Comparison of ENCODE assay signal across 1 cellular context in the genomic region with DNA sequence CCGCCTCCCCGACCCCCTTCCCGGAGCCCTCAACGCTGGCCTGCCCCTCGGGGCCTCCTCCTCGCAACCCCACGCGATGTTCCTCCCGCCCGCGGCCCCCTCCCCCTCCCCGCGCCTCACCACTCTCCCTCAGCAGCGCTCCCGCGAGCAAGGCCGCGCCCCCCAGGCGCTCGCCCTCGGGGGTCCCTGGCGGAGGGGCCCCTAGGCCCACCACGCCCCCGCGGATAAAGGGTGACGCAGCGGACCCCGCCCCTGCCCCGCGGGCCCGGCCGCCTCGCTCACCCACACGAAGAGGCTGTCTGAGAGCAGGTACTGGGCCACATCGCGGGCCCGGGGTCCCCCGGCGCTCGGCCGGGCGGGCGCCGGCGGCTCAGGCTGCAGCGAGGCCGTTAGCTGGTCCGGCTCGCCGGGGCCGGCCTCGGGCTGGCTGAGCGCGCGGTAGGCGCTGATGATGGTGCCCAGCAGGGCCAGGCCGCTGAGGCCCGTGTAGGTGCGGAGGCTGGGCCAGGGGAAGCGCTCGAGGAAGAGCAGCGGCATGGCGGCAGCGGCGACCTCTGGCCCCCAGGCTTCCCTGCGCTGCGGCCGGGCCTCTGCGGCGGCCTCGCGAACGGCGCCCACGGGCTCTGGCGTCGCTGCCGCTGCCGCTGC.
TF ChIP-seq lines count a peak whose summit lies in the region.

No MANE protein-coding gene starts in this region.

TF ChIP-seq in K562, 482 proteins besides CTCF, POLR2A, EP300 and RAD21 (continued from another document and continues in another):
- TF ChIP-seq CCNT2 (IDR thresholded peaks at IDR 0.05; ENCODE audit: borderline replicate concordance, extremely low read depth, insufficient read length, low read depth, low read length) (peak; percentile 21), SREBF1 (IDR thresholded peaks at IDR 0.05; ENCODE audit: borderline replicate concordance, low read depth, low read length) (no peak), GABPA (tag; conservative IDR thresholded peaks at IDR 0.05; ENCODE audit: low read depth) (peak; percentile 4; the same call in 1 of the 2 replicates), SIN3A (IDR thresholded peaks at IDR 0.05; ENCODE audit: borderline replicate concordance in 2 of 2, control insufficient read depth in 1 of 2, low read depth in 2 of 2, low read length in 2 of 2) (peak in 1 of 2 experiments; percentile 28; a peak in 1 of 4 replicates), SRSF7 (optimal IDR thresholded peaks at IDR 0.05; ENCODE audit: low read depth, low read length) (no peak), ERF (CRISPR knock-in tag; IDR thresholded peaks at IDR 0.05) (no peak), KHSRP (IDR thresholded peaks at IDR 0.05) (no peak), CSDE1 (IDR thresholded peaks at IDR 0.05) (no peak), HDAC8 (tag; IDR thresholded peaks at IDR 0.05) (no peak), RBM25 (IDR thresholded peaks at IDR 0.05; ENCODE audit: low read depth, low read length, severe bottlenecking) (peak; percentile 68), ZFX (CRISPR knock-in tag; IDR thresholded peaks at IDR 0.05) (peak; percentile 79), L3MBTL2 (IDR thresholded peaks at IDR 0.05) (0 out of 2 replicates have a peak, but pooled peaks have one; percentile 11), HMG20A (CRISPR knock-in tag; conservative IDR thresholded peaks at IDR 0.05) (no peak), MYC (IDR thresholded peaks at IDR 0.05; ENCODE audit: low read depth, low read length) (no peak), MYC (CRISPR knock-in tag; IDR thresholded peaks at IDR 0.05; ENCODE audit: borderline replicate concordance, low read depth) (no peak), SIN3B (IDR thresholded peaks at IDR 0.05; ENCODE audit: low read depth) (peak; percentile 39; the same call in 1 of the 2 replicates), GTF2A2 (tag; IDR thresholded peaks at IDR 0.05) (no peak), RBBP5 (IDR thresholded peaks at IDR 0.05; ENCODE audit: borderline replicate concordance, insufficient read depth, low read length, poor library complexity, severe bottlenecking) (peak; percentile 89), ZNF174 (CRISPR knock-in tag; IDR thresholded peaks at IDR 0.05) (no peak), BCL6 (CRISPR knock-in tag; IDR thresholded peaks at IDR 0.05) (no peak), MAZ (CRISPR knock-in tag; conservative IDR thresholded peaks at IDR 0.05 in 1 of 2, IDR thresholded peaks at IDR 0.05 in 1 of 2) (peak in 1 of 2 experiments; percentile 11; a peak in 1 of 4 replicates), PPARD (CRISPR knock-in tag; IDR thresholded peaks at IDR 0.05) (no peak), HNRNPL (IDR thresholded peaks at IDR 0.05; ENCODE audit: low read depth, low read length) (0 out of 2 replicates have a peak, but pooled peaks have one; percentile 14), HSF4 (CRISPR knock-in tag; IDR thresholded peaks at IDR 0.05; ENCODE audit: borderline replicate concordance) (no peak), NONO (IDR thresholded peaks at IDR 0.05; ENCODE audit: low read depth in 2 of 2, low read length in 1 of 2) (peak; percentile 12 to 51; a peak in 1 of 4 replicates), HNRNPUL1 (IDR thresholded peaks at IDR 0.05; ENCODE audit: low read length) (no peak), ZBTB7A (IDR thresholded peaks at IDR 0.05; ENCODE audit: borderline replicate concordance, control insufficient read depth, low read depth, low read length) (peak; percentile 92), RBM15 (IDR thresholded peaks at IDR 0.05; ENCODE audit: insufficient read depth, low read length) (no peak), ZNF146 (CRISPR knock-in tag; IDR thresholded peaks at IDR 0.05; ENCODE audit: unreplicated experiment) (no peak), CBX8 (IDR thresholded peaks at IDR 0.05; ENCODE audit: borderline replicate concordance, extremely low read depth, low read depth, low read length, poor library complexity, severe bottlenecking) (no peak), PHF8 (IDR thresholded peaks at IDR 0.05; ENCODE audit: borderline replicate concordance, low read length) (peak; percentile 80; the same call in 1 of the 2 replicates), EGR1 (conservative IDR thresholded peaks at IDR 0.05) (peak; percentile 29; the same call in 1 of the 2 replicates), STAT5B (CRISPR knock-in tag; IDR thresholded peaks at IDR 0.05) (no peak), POLR2G (IDR thresholded peaks at IDR 0.05; ENCODE audit: low read depth, low read length) (peak; percentile 73), RBM22 (IDR thresholded peaks at IDR 0.05; ENCODE audit: low read depth, low read length, poor library complexity, severe bottlenecking) (no peak), JUND (IDR thresholded peaks at IDR 0.05; ENCODE audit: borderline replicate concordance, low read depth, low read length) (no peak), JUND (tag; IDR thresholded peaks at IDR 0.05; ENCODE audit: borderline replicate concordance, low read depth, low read length) (no peak), RBFOX2 (IDR thresholded peaks at IDR 0.05; ENCODE audit: low read depth, low read length) (peak; percentile 71), ZC3H8 (IDR thresholded peaks at IDR 0.05) (no peak), ETS2 (tag; IDR thresholded peaks at IDR 0.05; ENCODE audit: borderline replicate concordance, poor library complexity, severe bottlenecking) (no peak)
- TF ChIP-seq, protein P1, sequence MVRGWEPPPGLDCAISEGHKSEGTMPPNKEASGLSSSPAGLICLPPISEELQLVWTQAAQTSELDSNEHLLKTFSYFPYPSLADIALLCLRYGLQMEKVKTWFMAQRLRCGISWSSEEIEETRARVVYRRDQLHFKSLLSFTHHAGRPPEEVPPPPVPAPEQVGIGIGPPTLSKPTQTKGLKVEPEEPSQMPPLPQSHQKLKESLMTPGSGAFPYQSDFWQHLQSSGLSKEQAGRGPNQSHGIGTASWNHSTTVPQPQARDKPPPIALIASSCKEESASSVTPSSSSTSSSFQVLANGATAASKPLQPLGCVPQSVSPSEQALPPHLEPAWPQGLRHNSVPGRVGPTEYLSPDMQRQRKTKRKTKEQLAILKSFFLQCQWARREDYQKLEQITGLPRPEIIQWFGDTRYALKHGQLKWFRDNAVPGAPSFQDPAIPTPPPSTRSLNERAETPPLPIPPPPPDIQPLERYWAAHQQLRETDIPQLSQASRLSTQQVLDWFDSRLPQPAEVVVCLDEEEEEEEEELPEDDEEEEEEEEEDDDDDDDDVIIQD (CRISPR knock-in tag; IDR thresholded peaks at IDR 0.05): no peak
- TF ChIP-seq, protein P2, sequence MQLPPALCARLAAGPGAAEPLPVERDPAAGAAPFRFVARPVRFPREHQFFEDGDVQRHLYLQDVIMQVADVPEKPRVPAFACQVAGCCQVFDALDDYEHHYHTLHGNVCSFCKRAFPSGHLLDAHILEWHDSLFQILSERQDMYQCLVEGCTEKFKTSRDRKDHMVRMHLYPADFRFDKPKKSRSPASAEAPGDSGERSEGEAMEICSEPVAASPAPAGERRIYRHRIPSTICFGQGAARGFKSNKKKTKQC (CRISPR knock-in tag; IDR thresholded peaks at IDR 0.05): no peak
- TF ChIP-seq, protein P3, sequence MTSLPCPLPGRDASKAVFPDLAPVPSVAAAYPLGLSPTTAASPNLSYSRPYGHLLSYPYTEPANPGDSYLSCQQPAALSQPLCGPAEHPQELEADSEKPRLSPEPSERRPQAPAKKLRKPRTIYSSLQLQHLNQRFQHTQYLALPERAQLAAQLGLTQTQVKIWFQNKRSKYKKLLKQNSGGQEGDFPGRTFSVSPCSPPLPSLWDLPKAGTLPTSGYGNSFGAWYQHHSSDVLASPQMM (CRISPR knock-in tag; IDR thresholded peaks at IDR 0.05): no peak
- TF ChIP-seq, protein P4, sequence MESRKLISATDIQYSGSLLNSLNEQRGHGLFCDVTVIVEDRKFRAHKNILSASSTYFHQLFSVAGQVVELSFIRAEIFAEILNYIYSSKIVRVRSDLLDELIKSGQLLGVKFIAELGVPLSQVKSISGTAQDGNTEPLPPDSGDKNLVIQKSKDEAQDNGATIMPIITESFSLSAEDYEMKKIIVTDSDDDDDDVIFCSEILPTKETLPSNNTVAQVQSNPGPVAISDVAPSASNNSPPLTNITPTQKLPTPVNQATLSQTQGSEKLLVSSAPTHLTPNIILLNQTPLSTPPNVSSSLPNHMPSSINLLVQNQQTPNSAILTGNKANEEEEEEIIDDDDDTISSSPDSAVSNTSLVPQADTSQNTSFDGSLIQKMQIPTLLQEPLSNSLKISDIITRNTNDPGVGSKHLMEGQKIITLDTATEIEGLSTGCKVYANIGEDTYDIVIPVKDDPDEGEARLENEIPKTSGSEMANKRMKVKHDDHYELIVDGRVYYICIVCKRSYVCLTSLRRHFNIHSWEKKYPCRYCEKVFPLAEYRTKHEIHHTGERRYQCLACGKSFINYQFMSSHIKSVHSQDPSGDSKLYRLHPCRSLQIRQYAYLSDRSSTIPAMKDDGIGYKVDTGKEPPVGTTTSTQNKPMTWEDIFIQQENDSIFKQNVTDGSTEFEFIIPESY (CRISPR knock-in tag; IDR thresholded peaks at IDR 0.05): no peak
- TF ChIP-seq, protein P5, sequence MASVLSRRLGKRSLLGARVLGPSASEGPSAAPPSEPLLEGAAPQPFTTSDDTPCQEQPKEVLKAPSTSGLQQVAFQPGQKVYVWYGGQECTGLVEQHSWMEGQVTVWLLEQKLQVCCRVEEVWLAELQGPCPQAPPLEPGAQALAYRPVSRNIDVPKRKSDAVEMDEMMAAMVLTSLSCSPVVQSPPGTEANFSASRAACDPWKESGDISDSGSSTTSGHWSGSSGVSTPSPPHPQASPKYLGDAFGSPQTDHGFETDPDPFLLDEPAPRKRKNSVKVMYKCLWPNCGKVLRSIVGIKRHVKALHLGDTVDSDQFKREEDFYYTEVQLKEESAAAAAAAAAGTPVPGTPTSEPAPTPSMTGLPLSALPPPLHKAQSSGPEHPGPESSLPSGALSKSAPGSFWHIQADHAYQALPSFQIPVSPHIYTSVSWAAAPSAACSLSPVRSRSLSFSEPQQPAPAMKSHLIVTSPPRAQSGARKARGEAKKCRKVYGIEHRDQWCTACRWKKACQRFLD (CRISPR knock-in tag; IDR thresholded peaks at IDR 0.05): 0 out of 2 replicates have a peak, but pooled peaks have one; percentile 35
- TF ChIP-seq, protein P6, sequence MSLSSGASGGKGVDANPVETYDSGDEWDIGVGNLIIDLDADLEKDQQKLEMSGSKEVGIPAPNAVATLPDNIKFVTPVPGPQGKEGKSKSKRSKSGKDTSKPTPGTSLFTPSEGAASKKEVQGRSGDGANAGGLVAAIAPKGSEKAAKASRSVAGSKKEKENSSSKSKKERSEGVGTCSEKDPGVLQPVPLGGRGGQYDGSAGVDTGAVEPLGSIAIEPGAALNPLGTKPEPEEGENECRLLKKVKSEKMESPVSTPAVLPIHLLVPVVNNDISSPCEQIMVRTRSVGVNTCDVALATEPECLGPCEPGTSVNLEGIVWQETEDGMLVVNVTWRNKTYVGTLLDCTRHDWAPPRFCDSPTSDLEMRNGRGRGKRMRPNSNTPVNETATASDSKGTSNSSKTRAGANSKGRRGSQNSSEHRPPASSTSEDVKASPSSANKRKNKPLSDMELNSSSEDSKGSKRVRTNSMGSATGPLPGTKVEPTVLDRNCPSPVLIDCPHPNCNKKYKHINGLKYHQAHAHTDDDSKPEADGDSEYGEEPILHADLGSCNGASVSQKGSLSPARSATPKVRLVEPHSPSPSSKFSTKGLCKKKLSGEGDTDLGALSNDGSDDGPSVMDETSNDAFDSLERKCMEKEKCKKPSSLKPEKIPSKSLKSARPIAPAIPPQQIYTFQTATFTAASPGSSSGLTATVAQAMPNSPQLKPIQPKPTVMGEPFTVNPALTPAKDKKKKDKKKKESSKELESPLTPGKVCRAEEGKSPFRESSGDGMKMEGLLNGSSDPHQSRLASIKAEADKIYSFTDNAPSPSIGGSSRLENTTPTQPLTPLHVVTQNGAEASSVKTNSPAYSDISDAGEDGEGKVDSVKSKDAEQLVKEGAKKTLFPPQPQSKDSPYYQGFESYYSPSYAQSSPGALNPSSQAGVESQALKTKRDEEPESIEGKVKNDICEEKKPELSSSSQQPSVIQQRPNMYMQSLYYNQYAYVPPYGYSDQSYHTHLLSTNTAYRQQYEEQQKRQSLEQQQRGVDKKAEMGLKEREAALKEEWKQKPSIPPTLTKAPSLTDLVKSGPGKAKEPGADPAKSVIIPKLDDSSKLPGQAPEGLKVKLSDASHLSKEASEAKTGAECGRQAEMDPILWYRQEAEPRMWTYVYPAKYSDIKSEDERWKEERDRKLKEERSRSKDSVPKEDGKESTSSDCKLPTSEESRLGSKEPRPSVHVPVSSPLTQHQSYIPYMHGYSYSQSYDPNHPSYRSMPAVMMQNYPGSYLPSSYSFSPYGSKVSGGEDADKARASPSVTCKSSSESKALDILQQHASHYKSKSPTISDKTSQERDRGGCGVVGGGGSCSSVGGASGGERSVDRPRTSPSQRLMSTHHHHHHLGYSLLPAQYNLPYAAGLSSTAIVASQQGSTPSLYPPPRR (CRISPR knock-in tag; IDR thresholded peaks at IDR 0.05; ENCODE audit: borderline replicate concordance): no peak
- TF ChIP-seq, protein P7, sequence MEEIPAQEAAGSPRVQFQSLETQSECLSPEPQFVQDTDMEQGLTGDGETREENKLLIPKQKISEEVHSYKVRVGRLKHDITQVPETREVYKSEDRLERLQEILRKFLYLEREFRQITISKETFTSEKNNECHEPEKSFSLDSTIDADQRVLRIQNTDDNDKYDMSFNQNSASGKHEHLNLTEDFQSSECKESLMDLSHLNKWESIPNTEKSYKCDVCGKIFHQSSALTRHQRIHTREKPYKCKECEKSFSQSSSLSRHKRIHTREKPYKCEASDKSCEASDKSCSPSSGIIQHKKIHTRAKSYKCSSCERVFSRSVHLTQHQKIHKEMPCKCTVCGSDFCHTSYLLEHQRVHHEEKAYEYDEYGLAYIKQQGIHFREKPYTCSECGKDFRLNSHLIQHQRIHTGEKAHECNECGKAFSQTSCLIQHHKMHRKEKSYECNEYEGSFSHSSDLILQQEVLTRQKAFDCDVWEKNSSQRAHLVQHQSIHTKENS (CRISPR knock-in tag; IDR thresholded peaks at IDR 0.05): no peak
- TF ChIP-seq, protein P8, sequence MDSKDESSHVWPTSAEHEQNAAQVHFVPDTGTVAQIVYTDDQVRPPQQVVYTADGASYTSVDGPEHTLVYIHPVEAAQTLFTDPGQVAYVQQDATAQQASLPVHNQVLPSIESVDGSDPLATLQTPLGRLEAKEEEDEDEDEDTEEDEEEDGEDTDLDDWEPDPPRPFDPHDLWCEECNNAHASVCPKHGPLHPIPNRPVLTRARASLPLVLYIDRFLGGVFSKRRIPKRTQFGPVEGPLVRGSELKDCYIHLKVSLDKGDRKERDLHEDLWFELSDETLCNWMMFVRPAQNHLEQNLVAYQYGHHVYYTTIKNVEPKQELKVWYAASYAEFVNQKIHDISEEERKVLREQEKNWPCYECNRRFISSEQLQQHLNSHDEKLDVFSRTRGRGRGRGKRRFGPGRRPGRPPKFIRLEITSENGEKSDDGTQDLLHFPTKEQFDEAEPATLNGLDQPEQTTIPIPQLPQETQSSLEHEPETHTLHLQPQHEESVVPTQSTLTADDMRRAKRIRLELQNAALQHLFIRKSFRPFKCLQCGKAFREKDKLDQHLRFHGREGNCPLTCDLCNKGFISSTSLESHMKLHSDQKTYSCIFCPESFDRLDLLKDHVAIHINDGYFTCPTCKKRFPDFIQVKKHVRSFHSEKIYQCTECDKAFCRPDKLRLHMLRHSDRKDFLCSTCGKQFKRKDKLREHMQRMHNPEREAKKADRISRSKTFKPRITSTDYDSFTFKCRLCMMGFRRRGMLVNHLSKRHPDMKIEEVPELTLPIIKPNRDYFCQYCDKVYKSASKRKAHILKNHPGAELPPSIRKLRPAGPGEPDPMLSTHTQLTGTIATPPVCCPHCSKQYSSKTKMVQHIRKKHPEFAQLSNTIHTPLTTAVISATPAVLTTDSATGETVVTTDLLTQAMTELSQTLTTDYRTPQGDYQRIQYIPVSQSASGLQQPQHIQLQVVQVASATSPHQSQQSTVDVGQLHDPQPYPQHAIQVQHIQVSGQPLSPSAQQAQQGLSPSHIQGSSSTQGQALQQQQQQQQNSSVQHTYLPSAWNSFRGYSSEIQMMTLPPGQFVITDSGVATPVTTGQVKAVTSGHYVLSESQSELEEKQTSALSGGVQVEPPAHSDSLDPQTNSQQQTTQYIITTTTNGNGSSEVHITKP (IDR thresholded peaks at IDR 0.05; ENCODE audit: partially characterized antibody): no peak
